8 cellular contexts compared by ENCODE assay signal in the genomic region with DNA sequence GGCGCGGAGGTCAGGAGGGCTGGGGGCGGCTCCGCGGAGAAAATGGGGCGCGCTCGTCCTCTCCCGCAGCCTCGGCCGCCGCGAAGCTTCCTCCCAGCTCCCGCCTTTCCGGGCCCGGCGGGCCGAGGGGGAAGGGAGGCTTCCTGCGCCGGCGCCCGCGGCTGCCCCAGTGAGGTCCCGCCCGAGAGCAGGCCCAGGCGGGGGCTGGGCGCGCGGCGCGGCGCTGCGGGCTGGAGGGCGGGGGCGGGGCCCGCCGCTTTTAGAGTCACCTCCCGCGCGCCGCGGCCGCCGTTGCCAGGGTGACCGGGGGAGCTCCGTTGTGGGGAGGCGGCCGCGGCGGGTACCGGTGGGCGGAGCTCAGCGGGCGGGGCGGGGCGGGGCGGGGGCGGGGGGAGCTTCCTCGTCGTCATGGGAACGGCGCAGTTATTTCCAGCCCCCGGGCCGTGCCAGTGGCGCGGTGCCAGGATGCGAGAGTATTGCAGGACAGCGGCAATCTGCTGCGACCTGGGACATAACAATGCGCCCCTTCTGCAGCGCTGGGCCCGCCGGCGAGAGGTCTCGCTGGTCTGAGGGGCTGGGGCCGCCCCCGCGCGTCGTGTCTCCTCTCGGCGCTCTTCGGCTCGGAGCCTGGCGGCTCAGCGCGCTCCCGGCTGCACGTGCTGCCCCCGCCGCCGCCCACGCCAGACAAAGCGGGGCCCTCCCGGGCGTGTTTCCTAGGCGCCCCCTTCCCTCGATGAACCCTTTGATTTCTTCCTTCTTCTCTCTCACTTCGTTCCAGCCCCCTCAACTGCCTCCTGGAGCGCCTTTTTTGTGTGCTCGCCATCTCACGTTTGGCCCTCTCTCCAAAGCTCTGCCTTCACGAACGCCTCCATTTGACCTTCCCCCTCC. TPM values are rescaled to one million over a fixed set of nuclear protein-coding genes. Genes with fewer than 3 reads are reported as not detected.
DNase-seq lines count a peak whose midpoint lies in the region; ATAC-seq and TF ChIP-seq lines count a peak whose summit lies in the region.

No MANE protein-coding gene starts in this region.

- H3K4me1 ChIP-seq in right cardiac atrium (ENCODE audit: control insufficient read depth, insufficient read depth, low read length) (peaks cover 2% of the 10 kb centered on the region), uterus (no peaks in the 10 kb centered on the region)

- in situ Hi-C loops in GM13976 (cut with MboI; ENCODE audit: low sequenced_read_pairs, unreplicated experiment) = no loop called here

- WGBS in right cardiac atrium = 2% methylated on average over 104 of the region's 104 CpGs

- peak; percentile 71 to 90 for TF ChIP-seq POLR2A in uterus (IDR thresholded peaks at IDR 0.05)

- H3K4me3 ChIP-seq in right cardiac atrium (ENCODE audit: low read length) (peak overlapping the region; percentile 48), uterus (peak overlapping the region; percentile 57 to 69)

- H3K9me3 ChIP-seq in right cardiac atrium (ENCODE audit: control insufficient read depth, low read length) (no peaks in the 10 kb centered on the region), uterus (no peaks in the 10 kb centered on the region)

- DNase-seq in GM13976 (ENCODE audit: low spot score) (peak; percentile 95), NCI-H1694 (lab: John Stamatoyannopoulos, UW) (peak; percentile 66), T-helper 2 cell (peak; percentile 80 to 95 (median 89)), anterior cingulate cortex (lab: John Stamatoyannopoulos, UW) (peak in 57 of 58 donors; percentile 35 to 96 (median 86)), right cardiac atrium (peak; percentile 97 to 99 (median 99)), putamen (ENCODE audit: low spot score) (peak; percentile 92), uterus (peak; percentile 96)

- no peaks in the 10 kb centered on the region for H3K36me3 ChIP-seq in uterus

- ATAC-seq in HG02852 (IDR thresholded peaks at IDR 0.05; ENCODE audit: unreplicated experiment) (peak; percentile 79), right cardiac atrium (peak; percentile 96)

- H3K27ac ChIP-seq in right cardiac atrium (ENCODE audit: low read length) = peak overlapping the region; percentile 43
- H3K27ac ChIP-seq in uterus = peak overlapping the region; percentile 91 to 98

- no peak for TF ChIP-seq CTCF in GM13976 (IDR thresholded peaks at IDR 0.05; ENCODE audit: borderline replicate concordance, control extremely low read depth, extremely low read depth, insufficient read depth, missing control alignments)
- no peak for TF ChIP-seq CTCF in uterus (IDR thresholded peaks at IDR 0.05)

- no peaks in the 10 kb centered on the region for H3K27me3 ChIP-seq in right cardiac atrium (ENCODE audit: control insufficient read depth, insufficient read depth)
- no peaks in the 10 kb centered on the region for H3K27me3 ChIP-seq in uterus

- intact Hi-C loops in right cardiac atrium (cut with DNase I) = no loop called here
- intact Hi-C loops in uterus (cut with DNase I; ENCODE audit: low total_unique reads) = no loop called here

RNA-seq across cellular contexts. Expression of a gene that starts 16.9 kb away (rescaled TPM):
- total RNA-seq in right cardiac atrium (10 to 100 TPM; 21.9 to 32.6 (median 28.2) TPM), uterus (10 to 100 TPM; 19.4 to 34.8 (median 24.2) TPM)
- polyA plus RNA-seq in right cardiac atrium = 63.8 TPM

Comparison
In these comparisons a context has a peak if more than half of its experiments do, and no peak if none do; other contexts are left out.
1. Peak in every context shown above with its lines: DNase-seq, ATAC-seq, H3K4me3 ChIP-seq and H3K27ac ChIP-seq.